Comparison of ENCODE assay signal across 8 cellular contexts in genomic region chr16:88686062-88686438, GRCh38. TPM values are rescaled to one million over a fixed set of nuclear protein-coding genes. Genes with fewer than 3 reads are reported as not detected.
A peak's percentile ranks its signal among the peaks of the same experiment; 100 is the strongest.
DNase-seq lines count a peak whose midpoint lies in the region; ATAC-seq and TF ChIP-seq lines count a peak whose summit lies in the region.

No MANE protein-coding gene starts in this region.

- peak; percentile 12 for ATAC-seq in HG02970 (IDR thresholded peaks at IDR 0.05; ENCODE audit: low FRiP score, unreplicated experiment)
- ATAC-seq in T-cell (replicated peaks in 1 of 4) = peak; percentile 49 to 57 (median 55)
- no peak for ATAC-seq in GM21528 (IDR thresholded peaks at IDR 0.05; ENCODE audit: low FRiP score, unreplicated experiment)

- H3K27ac Mint-ChIP-seq in T-cell (peak overlapping the region; percentile 55 to 63), endothelial cell (ENCODE audit: unreplicated experiment) (no peak overlapping the region), neural progenitor cell (no peak overlapping the region)

- H3K4me1 Mint-ChIP-seq in T-cell (peaks cover 55 to 62% (median 59%) of the 10 kb centered on the region in 3 donors), endothelial cell (ENCODE audit: unreplicated experiment) (no peaks in the 10 kb centered on the region), neural progenitor cell (peaks cover 7% of the 10 kb centered on the region)

- H3K27ac ChIP-seq in neural progenitor cell = no peak overlapping the region

- H3K4me3 ChIP-seq in neural progenitor cell = peak overlapping the region; percentile 66

- peak overlapping the region; percentile 77 to 81 (median 79) for H3K4me3 Mint-ChIP-seq in T-cell
- H3K4me3 Mint-ChIP-seq in endothelial cell (ENCODE audit: unreplicated experiment) = no peak overlapping the region
- peak overlapping the region; percentile 71 for H3K4me3 Mint-ChIP-seq in neural progenitor cell

- no peaks in the 10 kb centered on the region for H3K79me2 ChIP-seq in neural progenitor cell (ENCODE audit: low read depth)

- H3K9me3 Mint-ChIP-seq in T-cell (no peaks in the 10 kb centered on the region), endothelial cell (ENCODE audit: unreplicated experiment) (no peaks in the 10 kb centered on the region), neural progenitor cell (no peaks in the 10 kb centered on the region)

- no peaks in the 10 kb centered on the region for H3K9me3 ChIP-seq in neural progenitor cell (ENCODE audit: low read depth)

- H3K4me2 ChIP-seq in neural progenitor cell = peak overlapping the region; percentile 85

- no peak overlapping the region for H3K9ac ChIP-seq in neural progenitor cell

- peak overlapping the region; percentile 78 for H2AFZ ChIP-seq in neural progenitor cell (replicated peaks)

- H4K20me1 ChIP-seq in neural progenitor cell (ENCODE audit: low read depth) = peaks cover 7% of the 10 kb centered on the region

- H3F3A ChIP-seq in neural progenitor cell (ENCODE audit: low read depth) = peaks cover 28% of the 10 kb centered on the region

- H3K36me3 Mint-ChIP-seq in T-cell (no peaks in the 10 kb centered on the region), endothelial cell (ENCODE audit: low read depth, unreplicated experiment) (no peaks in the 10 kb centered on the region), neural progenitor cell (no peaks in the 10 kb centered on the region)

- peaks cover 58% of the 10 kb centered on the region for H3K27me3 ChIP-seq in neural progenitor cell

- DNase-seq in DMS79 (lab: John Stamatoyannopoulos, UW) = peak; percentile 22
- DNase-seq in DMS79 treated with DMSO at 0.1 percent for 48 hours (lab: John Stamatoyannopoulos, UW) = no peak
- DNase-seq in T-cell = peak in 10 of 34 experiments; percentile 31 to 61 (median 44)
- peak; percentile 11 for DNase-seq in endothelial cell (ENCODE audit: low spot score)
- no peak for DNase-seq in neural progenitor cell (ENCODE audit: low spot score)
- no peak for DNase-seq in SK-N-DZ (ENCODE audit: low spot score)

- TF ChIP-seq CTCF in endothelial cell (IDR thresholded peaks at IDR 0.05; ENCODE audit: unreplicated experiment) = no peak
- TF ChIP-seq CTCF in neural progenitor cell (IDR thresholded peaks at IDR 0.05) = no peak

- H3K36me3 ChIP-seq in neural progenitor cell = no peaks in the 10 kb centered on the region

- POLR2A ChIA-PET in T-cell (lab: Charles Lee) = no interaction called here

- H3K27me3 Mint-ChIP-seq in T-cell = peaks cover 0 to 2% of the 10 kb centered on the region in 2 donors
- H3K27me3 Mint-ChIP-seq in endothelial cell (ENCODE audit: unreplicated experiment) = peaks cover 17% of the 10 kb centered on the region
- peaks cover 42% of the 10 kb centered on the region for H3K27me3 Mint-ChIP-seq in neural progenitor cell (ENCODE audit: insufficient read depth, low read depth)

- CTCF ChIA-PET in T-cell (lab: Charles Lee) = interaction anchor here (0.6 to 1.1 kb wide), 2 partner anchors 9 to 22 kb away, joined by 3 to 6 read pairs; no protein-coding TSS in a partner anchor

- H3K4me1 ChIP-seq in neural progenitor cell = peaks cover 16% of the 10 kb centered on the region

RNA-seq across cellular contexts. Expression of gene SNAI3, which starts 0.3 kb away (rescaled TPM):
- total RNA-seq in T-cell (10 to 100 TPM in 3 of 5 donors, 1 to 10 TPM in 2; 5.2 to 20.4 (median 17.2) TPM), endothelial cell (ENCODE audit: unreplicated experiment) (2.6 TPM), neural progenitor cell (ENCODE audit: low replicate concordance) (0.71 TPM in 1 of 2 replicates, not detected in the other)
- polyA plus RNA-seq in SK-N-DZ (2014; cell fraction: cytosol; rRNA removed) = 0.22 and 0.82 TPM in 2 replicates
- 0.16 and 0.21 TPM in 2 replicates for polyA plus RNA-seq in SK-N-DZ (2014; cell fraction: nucleus; rRNA removed)

RNA-seq across cellular contexts. Expression of gene RNF166, which starts 20.2 kb away (rescaled TPM):
- total RNA-seq in T-cell (100 to 1,000 TPM; 246 to 369 (median 264) TPM), endothelial cell (ENCODE audit: unreplicated experiment) (74.2 TPM), neural progenitor cell (ENCODE audit: low replicate concordance) (11.1 and 30.1 TPM in 2 replicates)
- polyA plus RNA-seq in SK-N-DZ (2014; cell fraction: cytosol; rRNA removed) = 50.9 and 65.7 TPM in 2 replicates
- polyA plus RNA-seq in SK-N-DZ (2014; cell fraction: nucleus; rRNA removed) = 115 and 130 TPM in 2 replicates

RNA-seq across cellular contexts. Expression of gene CTU2, which starts 20.3 kb away (rescaled TPM):
- 10 to 100 TPM; 30.1 to 39.5 (median 38.6) TPM for total RNA-seq in T-cell
- total RNA-seq in endothelial cell (ENCODE audit: unreplicated experiment) = 20.8 TPM
- total RNA-seq in neural progenitor cell (ENCODE audit: low replicate concordance) = 4.7 and 11.0 TPM in 2 replicates
- 31.8 and 36.8 TPM in 2 replicates for polyA plus RNA-seq in SK-N-DZ (2014; cell fraction: cytosol; rRNA removed)
- 56.6 and 109 TPM in 2 replicates for polyA plus RNA-seq in SK-N-DZ (2014; cell fraction: nucleus; rRNA removed)

RNA-seq across cellular contexts. Expression of gene MVD, which starts 23.2 kb away (rescaled TPM):
- 10 to 100 TPM; 52.3 to 81.4 (median 63.4) TPM for total RNA-seq in T-cell
- 123 TPM for total RNA-seq in endothelial cell (ENCODE audit: unreplicated experiment)
- 12.7 and 53.7 TPM in 2 replicates for total RNA-seq in neural progenitor cell (ENCODE audit: low replicate concordance)
- polyA plus RNA-seq in SK-N-DZ (2014; cell fraction: cytosol; rRNA removed) = 79.6 and 90.5 TPM in 2 replicates
- 223 and 279 TPM in 2 replicates for polyA plus RNA-seq in SK-N-DZ (2014; cell fraction: nucleus; rRNA removed)

RNA-seq across cellular contexts. Expression of gene CYBA, which starts 35.2 kb away (rescaled TPM):
- total RNA-seq in T-cell (100 to 1,000 TPM; 271 to 456 (median 403) TPM), endothelial cell (ENCODE audit: unreplicated experiment) (140 TPM), neural progenitor cell (ENCODE audit: low replicate concordance) (29.9 and 101 TPM in 2 replicates)
- 87.8 and 89.4 TPM in 2 replicates for polyA plus RNA-seq in SK-N-DZ (2014; cell fraction: cytosol; rRNA removed)
- 94.7 and 97.2 TPM in 2 replicates for polyA plus RNA-seq in SK-N-DZ (2014; cell fraction: nucleus; rRNA removed)

Comparison
In these comparisons a context has a peak if more than half of its experiments do, and no peak if none do; other contexts are left out.
1. DNase-seq: peak in DMS79 (single experiment) and endothelial cell (single experiment); none in DMS79 treated with DMSO at 0.1 percent for 48 hours (single experiment), neural progenitor cell (single experiment) and SK-N-DZ (single experiment).
2. H3K27ac Mint-ChIP-seq: peak in T-cell (2 of 2); none in endothelial cell (single experiment) and neural progenitor cell (single experiment).